Comparison of ENCODE assay signal across 1 cellular context in genomic region chr1:241837901-241838300, GRCh38.
TF ChIP-seq lines count a peak whose summit lies in the region.

No MANE protein-coding gene starts in this region.

TF ChIP-seq in SK-N-SH treated with all-trans-retinoic acid at 6 μM for 48 hours, 23 proteins besides CTCF, POLR2A, EP300 and RAD21 (continued from another document):
- no peak for TF ChIP-seq PATZ1 (CRISPR knock-in tag; IDR thresholded peaks at IDR 0.05; ENCODE audit: borderline replicate concordance)
TF ChIP-seq in SK-N-SH treated with all-trans-retinoic acid at 6 μM for 48 hours: peak in this region for 0.
